Comparison of ENCODE assay signal across 8 cellular contexts in genomic region chr13:36819064-36819810, GRCh38. TPM values are rescaled to one million over a fixed set of nuclear protein-coding genes. Genes with fewer than 3 reads are reported as not detected.
DNase-seq lines count a peak whose midpoint lies in the region; ATAC-seq, FAIRE-seq and TF ChIP-seq lines count a peak whose summit lies in the region.

RFXAP (plus strand) TSS chr13:36819222; CDS start chr13:36819358, 136 bp downstream.

- H3K9me3 ChIP-seq in right atrium auricular region = no peaks in the 10 kb centered on the region
- H3K9me3 ChIP-seq in uterus = no peaks in the 10 kb centered on the region

- FAIRE-seq in GM12892 (lab: Jason Lieb, UNC) = peak; percentile 97

- H3K4me3 ChIP-seq in right atrium auricular region (peak within 1 kb of the TSS; percentile 59 to 78), uterus (peak within 1 kb of the TSS; percentile 68 to 81)

- H3K4me1 ChIP-seq in right atrium auricular region = peaks cover 0 to 16% of the 10 kb centered on the region in 2 donors
- no peaks in the 10 kb centered on the region for H3K4me1 ChIP-seq in uterus

- peak; percentile 79 for DNase-seq in GM12892 (ENCODE audit: insufficient read length)
- peak; percentile 91 to 93 (median 91) for DNase-seq in NCI-H1417 (lab: John Stamatoyannopoulos, UW)
- peak; percentile 52 for DNase-seq in amniotic stem cell (lab: John Stamatoyannopoulos, UW)
- DNase-seq in right atrium auricular region (ENCODE audit: low spot score) = peak; percentile 85
- DNase-seq in pulmonary artery endothelial cell (ENCODE audit: low read depth, low spot score) = peak; percentile 43
- peak; percentile 86 to 90 for DNase-seq in uterus

- peak; percentile 93 for ATAC-seq in HG02759 (IDR thresholded peaks at IDR 0.05; ENCODE audit: unreplicated experiment)

- intact Hi-C loops in T-helper 1 cell treated with Interleukin-12 subunit alpha and Interleukin-12 subunit beta and Interleukin-4 antibody, amounts not matched to agents 30 ng/mL and 1 ng/mL, for 36 hours (cut with micrococcal nuclease) = loop anchor here (1.0 to 5.0 kb wide), 6 partner anchors 180 to 1530 kb away; partner anchors contain the start of genes ALG5, CCDC169, SPART and SUPT20H
- intact Hi-C loops in uterus (cut with DNase I; ENCODE audit: low total_unique reads) = no loop called here

- H3K27ac ChIP-seq in right atrium auricular region = peak within 1 kb of the TSS; percentile 46 to 65
- H3K27ac ChIP-seq in uterus = peak within 1 kb of the TSS; percentile 75 to 80

- TF ChIP-seq CTCF in right atrium auricular region (IDR thresholded peaks at IDR 0.05) = peak in 1 of 2 donors; percentile 42
- peak in 3 of 4 experiments; percentile 2 to 43 (median 28) for TF ChIP-seq CTCF in uterus (IDR thresholded peaks at IDR 0.05)

- TF ChIP-seq POLR2A in GM12892 (IDR thresholded peaks at IDR 0.05; ENCODE audit: low read depth, low read length) (peak; percentile 63; the same call in 1 of the 2 replicates), uterus (IDR thresholded peaks at IDR 0.05) (peak; percentile 65 to 77)

- no peaks in the 10 kb centered on the region for H3K36me3 ChIP-seq in right atrium auricular region
- no peaks in the 10 kb centered on the region for H3K36me3 ChIP-seq in uterus

- H3K27me3 ChIP-seq in right atrium auricular region (no peaks in the 10 kb centered on the region), uterus (no peaks in the 10 kb centered on the region)

RNA-seq across cellular contexts. Expression of gene RFXAP, which starts in this region (rescaled TPM):
- 9.3 TPM for polyA plus RNA-seq in GM12892 (2012; ENCODE audit: missing spikeins)
- 13.8 and 15.1 TPM in 2 replicates for total RNA-seq in T-helper 1 cell treated with Interleukin-12 subunit alpha and Interleukin-12 subunit beta and Interleukin-4 antibody, amounts not matched to agents 30 ng/mL and 1 ng/mL, for 36 hours
- 1 to 10 TPM; 1.7 to 2.2 TPM for total RNA-seq in right atrium auricular region
- total RNA-seq in pulmonary artery endothelial cell = 1.6 and 1.7 TPM in 2 replicates
- 10 to 100 TPM in 3 of 4 donors, 1 to 10 TPM in 1; 5.4 to 15.6 (median 12.0) TPM for total RNA-seq in uterus

Comparison
In these comparisons a context has a peak if more than half of its experiments do, and no peak if none do; other contexts are left out.
1. Peak in every context shown above with its lines: DNase-seq, ATAC-seq, H3K4me3 ChIP-seq and H3K27ac ChIP-seq.